12 cellular contexts compared by ENCODE assay signal in genomic region chr17:64291268-64291851, GRCh38. TPM values are rescaled to one million over a fixed set of nuclear protein-coding genes. Genes with fewer than 3 reads are reported as not detected.
DNase-seq lines count a peak whose midpoint lies in the region; ATAC-seq, FAIRE-seq and TF ChIP-seq lines count a peak whose summit lies in the region.
"Had no signal": no experiment of that assay in that cellular context is flagged by ENCODE, and none has a peak within 500 bp of the region (broad histone marks: within the 10 kb centered on the region; RNA-seq: fewer than 3 reads in every experiment).

No MANE protein-coding gene starts in this region.

- H4K20me1 ChIP-seq in SU-DHL-6 (ENCODE audit: low read depth, low read length), result no peaks in the 10 kb centered on the region

- H3K4me3 ChIP-seq in SU-DHL-6 (ENCODE audit: insufficient read depth, low read length, poor library complexity, severe bottlenecking) (no peak overlapping the region), liver (ENCODE audit: low read depth in 1 of 3, low read length in 3 of 3) (no peak overlapping the region)
- H3K4me3 ChIP-seq: spleen had no signal

- peak in 1 of 2 donors; percentile 57 for TF ChIP-seq RAD21 in liver (IDR thresholded peaks at IDR 0.05)

- H3K9me3 ChIP-seq in SU-DHL-6 (ENCODE audit: insufficient read depth, low read length), result peaks cover 5% of the 10 kb centered on the region; the same call in 1 of the 2 replicates
- H3K9me3 ChIP-seq in liver (ENCODE audit: control insufficient read depth in 4 of 4, low read length in 3 of 4), result no peaks in the 10 kb centered on the region

- H3K9ac ChIP-seq in SU-DHL-6 (ENCODE audit: low read length) (no peak overlapping the region), liver (ENCODE audit: low read depth in 1 of 2, low read length in 2 of 2) (no peak overlapping the region)

- CTCF ChIA-PET in HEK293T (lab: Yijun Ruan, JAX), result interaction anchor here (1.3 to 1.5 kb wide), 2 partner anchors 9 to 15 kb away, joined by 3 to 4 read pairs; no protein-coding TSS in a partner anchor

- H3K27ac ChIP-seq in SU-DHL-6 (ENCODE audit: low read depth, low read length) (no peak overlapping the region), liver (ENCODE audit: low read depth in 1 of 2, low read length in 2 of 2) (no peak overlapping the region)
- H3K27ac ChIP-seq: spleen had no signal

- no peak overlapping the region for H3K4me2 ChIP-seq in SU-DHL-6 (ENCODE audit: low read depth, low read length, poor library complexity, severe bottlenecking)

- no peaks in the 10 kb centered on the region for H3K4me1 ChIP-seq in liver (ENCODE audit: control insufficient read depth in 4 of 4, insufficient read depth in 4 of 4, low read length in 3 of 4)

- H3K79me2 ChIP-seq in SU-DHL-6 (ENCODE audit: insufficient read depth, low read length), result no peaks in the 10 kb centered on the region

- POLR2A ChIA-PET in HEK293T (lab: Yijun Ruan, JAX), result interaction anchor here (1.0 kb wide), 1 partner anchor 145 kb away, joined by 3 read pairs; no protein-coding TSS in a partner anchor

- H3K36me3 ChIP-seq in SU-DHL-6 (ENCODE audit: low read length), result no peaks in the 10 kb centered on the region
- no peaks in the 10 kb centered on the region for H3K36me3 ChIP-seq in liver (ENCODE audit: control insufficient read depth in 4 of 4, insufficient read depth in 3 of 4, low read depth in 1 of 4, low read length in 3 of 4)
- H3K36me3 ChIP-seq: spleen had no signal

- H3K27me3 ChIP-seq in SU-DHL-6 (ENCODE audit: low read length) (no peaks in the 10 kb centered on the region), liver (ENCODE audit: control insufficient read depth in 4 of 4, insufficient read depth in 4 of 4, low read length in 3 of 4) (no peaks in the 10 kb centered on the region)
- H3K27me3 ChIP-seq: spleen had no signal

- no peaks in the 10 kb centered on the region for H3K9me2 ChIP-seq in SU-DHL-6 (replicated peaks; ENCODE audit: insufficient read depth, low read length)

- ATAC-seq in GM21360 (IDR thresholded peaks at IDR 0.05; ENCODE audit: unreplicated experiment), result no peak
- ATAC-seq: left cardiac atrium had no signal

- no peak for FAIRE-seq in frontal cortex (lab: Jason Lieb, UNC)

- no peak overlapping the region for H2AFZ ChIP-seq in SU-DHL-6 (ENCODE audit: low read depth, low read length, severe bottlenecking)

- WGBS in liver, result 77% methylated on average over 9 of the region's 9 CpGs

- H3F3A ChIP-seq in SU-DHL-6 (ENCODE audit: insufficient read depth), result no peaks in the 10 kb centered on the region

- peak; percentile 44 for TF ChIP-seq CTCF in SU-DHL-6 (IDR thresholded peaks at IDR 0.05; ENCODE audit: insufficient read depth, low read length, poor library complexity, severe bottlenecking)
- peak; percentile 14 for TF ChIP-seq CTCF in liver (IDR thresholded peaks at IDR 0.05; ENCODE audit: low read depth, low read length, missing input control)

- DNase-seq in DMS53 (lab: John Stamatoyannopoulos, UW) (peak; percentile 59), DMS53 treated with DMSO at 0.1 percent for 48 hours (lab: John Stamatoyannopoulos, UW; ENCODE audit: unreplicated experiment) (no peak), HEK293T (ENCODE audit: extremely low spot score) (peak; percentile 33), frontal cortex (ENCODE audit: low spot score in 2 of 2) (no peak), NCI-H2081 (lab: John Stamatoyannopoulos, UW) (no peak)
- DNase-seq: activated CD4-positive, alpha-beta T cell treated with anti-CD3 and anti-CD28 coated beads, Interleukin-2, amount 50 U/mL, for 1 hour; left cardiac atrium; NCI-H2171; spleen had no signal

TF ChIP-seq in HEK293T, 16 proteins besides CTCF, POLR2A, EP300 and RAD21:
- TF ChIP-seq SUZ12 (IDR thresholded peaks at IDR 0.05), result no peak
- TF ChIP-seq FOXA1 (IDR thresholded peaks at IDR 0.05), result no peak
- no peak for TF ChIP-seq LEF1 (IDR thresholded peaks at IDR 0.05; ENCODE audit: borderline replicate concordance)
- no peak for TF ChIP-seq HDGF (IDR thresholded peaks at IDR 0.05; ENCODE audit: borderline replicate concordance)
- no peak for TF ChIP-seq CTBP1 (IDR thresholded peaks at IDR 0.05; ENCODE audit: borderline replicate concordance)
- TF ChIP-seq SP1 (IDR thresholded peaks at IDR 0.05), result no peak
- no peak for TF ChIP-seq ELF4 (IDR thresholded peaks at IDR 0.05)
- TF ChIP-seq L3MBTL2 (conservative IDR thresholded peaks at IDR 0.05), result no peak
- TF ChIP-seq ZNF384 (IDR thresholded peaks at IDR 0.05), result no peak
- TF ChIP-seq FOXM1 (IDR thresholded peaks at IDR 0.05; ENCODE audit: borderline replicate concordance), result no peak
- no peak for TF ChIP-seq PKNOX1 (IDR thresholded peaks at IDR 0.05)
- TF ChIP-seq NFRKB (IDR thresholded peaks at IDR 0.05), result no peak

TF ChIP-seq in liver, 16 proteins besides CTCF, POLR2A, EP300 and RAD21:
- TF ChIP-seq FOXA2 (IDR thresholded peaks at IDR 0.05), result no peak
- no peak for TF ChIP-seq FOXA1 (IDR thresholded peaks at IDR 0.05)
- TF ChIP-seq GABPA (IDR thresholded peaks at IDR 0.05 in 1 of 2, conservative IDR thresholded peaks at IDR 0.05 in 1 of 2), result no peak
- TF ChIP-seq ATF3 (IDR thresholded peaks at IDR 0.05), result no peak
- TF ChIP-seq NR2F2 (IDR thresholded peaks at IDR 0.05), result no peak
- no peak for TF ChIP-seq HNF4A (conservative IDR thresholded peaks at IDR 0.05)
- TF ChIP-seq, protein P1, sequence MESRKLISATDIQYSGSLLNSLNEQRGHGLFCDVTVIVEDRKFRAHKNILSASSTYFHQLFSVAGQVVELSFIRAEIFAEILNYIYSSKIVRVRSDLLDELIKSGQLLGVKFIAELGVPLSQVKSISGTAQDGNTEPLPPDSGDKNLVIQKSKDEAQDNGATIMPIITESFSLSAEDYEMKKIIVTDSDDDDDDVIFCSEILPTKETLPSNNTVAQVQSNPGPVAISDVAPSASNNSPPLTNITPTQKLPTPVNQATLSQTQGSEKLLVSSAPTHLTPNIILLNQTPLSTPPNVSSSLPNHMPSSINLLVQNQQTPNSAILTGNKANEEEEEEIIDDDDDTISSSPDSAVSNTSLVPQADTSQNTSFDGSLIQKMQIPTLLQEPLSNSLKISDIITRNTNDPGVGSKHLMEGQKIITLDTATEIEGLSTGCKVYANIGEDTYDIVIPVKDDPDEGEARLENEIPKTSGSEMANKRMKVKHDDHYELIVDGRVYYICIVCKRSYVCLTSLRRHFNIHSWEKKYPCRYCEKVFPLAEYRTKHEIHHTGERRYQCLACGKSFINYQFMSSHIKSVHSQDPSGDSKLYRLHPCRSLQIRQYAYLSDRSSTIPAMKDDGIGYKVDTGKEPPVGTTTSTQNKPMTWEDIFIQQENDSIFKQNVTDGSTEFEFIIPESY (IDR thresholded peaks at IDR 0.05), result no peak
- TF ChIP-seq TAF1 (conservative IDR thresholded peaks at IDR 0.05), result no peak
- no peak for TF ChIP-seq EGR1 (IDR thresholded peaks at IDR 0.05; ENCODE audit: low read depth in 2 of 2)
- no peak for TF ChIP-seq HNF4G (IDR thresholded peaks at IDR 0.05)
- TF ChIP-seq MAX (IDR thresholded peaks at IDR 0.05), result no peak
- no peak for TF ChIP-seq SP1 (IDR thresholded peaks at IDR 0.05)
- TF ChIP-seq YY1 (IDR thresholded peaks at IDR 0.05), result no peak
- TF ChIP-seq JUND (IDR thresholded peaks at IDR 0.05), result no peak
- no peak for TF ChIP-seq REST (IDR thresholded peaks at IDR 0.05)
- TF ChIP-seq RXRA (IDR thresholded peaks at IDR 0.05), result no peak

RNA-seq across cellular contexts. Expression of gene TEX2, which starts 28.3 kb away (rescaled TPM):
- total RNA-seq in liver, result 10 to 100 TPM; 33.5 to 39.8 TPM
- polyA plus RNA-seq in liver, result 10 to 100 TPM; 15.9 to 22.9 TPM
- 31.8 TPM for total RNA-seq in frontal cortex

Comparison
In these comparisons a context has a peak if more than half of its experiments do, and no peak if none do; other contexts are left out.
1. DNase-seq: peak in DMS53 (single experiment) and HEK293T (single experiment); none in DMS53 treated with DMSO at 0.1 percent for 48 hours (single experiment), frontal cortex (0 of 2) and NCI-H2081 (0 of 2).